In the genomic region with DNA sequence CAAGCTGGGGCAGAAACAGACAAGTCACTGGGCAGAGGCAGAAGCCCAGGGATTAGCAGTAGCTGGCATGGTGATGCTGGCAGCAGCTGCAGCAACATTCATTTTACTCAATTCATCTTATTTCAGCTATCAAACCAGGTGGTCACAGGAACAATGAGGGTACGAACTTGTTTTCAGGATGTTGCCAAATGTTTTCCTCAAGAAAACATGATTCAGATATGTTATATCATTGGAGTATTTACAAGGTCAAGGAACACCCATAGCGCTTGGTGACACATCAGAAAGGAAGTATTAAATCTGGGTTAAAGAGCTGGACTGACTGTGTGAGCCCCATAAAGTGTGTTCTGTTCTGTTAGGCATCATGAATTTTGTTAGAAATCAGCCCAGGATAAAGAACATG, we compare ENCODE assay signal across 21 cellular contexts.
DNase-seq lines count a peak whose midpoint lies in the region; ATAC-seq, FAIRE-seq and TF ChIP-seq lines count a peak whose summit lies in the region.
"Had no signal": no experiment of that assay in that cellular context is flagged by ENCODE, and none has a peak within 500 bp of the region (broad histone marks: within the 10 kb centered on the region; RNA-seq: fewer than 3 reads in every experiment).

No MANE protein-coding gene starts in this region.

- no peaks in the 10 kb centered on the region for H3K27me3 ChIP-seq in adipocyte (replicated peaks; ENCODE audit: control insufficient read depth, insufficient read depth, low read length)
- H3K27me3 ChIP-seq: cardiac muscle cell, transverse colon had no signal

- no peak overlapping the region for H3K27ac ChIP-seq in kidney (ENCODE audit: low read depth in 2 of 2, low read length in 2 of 2)
- H3K27ac ChIP-seq: cardiac muscle cell, transverse colon had no signal

- ATAC-seq in HG02678 (IDR thresholded peaks at IDR 0.05; ENCODE audit: unreplicated experiment), result no peak
- ATAC-seq: K562; stimulated activated memory B cell treated with anti-CD40 and anti-IgM and Interleukin-4, amounts not matched to agents 10 μg/mL and 1 μg/mL and 100 μg/mL, for 72 hours had no signal

- DNase-seq in NCI-H2171 treated with DMSO at 0.1 percent for 48 hours (lab: John Stamatoyannopoulos, UW) (peak; percentile 59), NCI-H2171 (lab: John Stamatoyannopoulos, UW) (no peak), adipocyte (ENCODE audit: low read depth) (peak; percentile 4), fibroblast of pulmonary artery (ENCODE audit: low read depth) (peak; percentile 67), urothelium cell line (ENCODE audit: low spot score) (peak; percentile 8), AML-193 (lab: John Stamatoyannopoulos, UW) (no peak), kidney (no peak)
- DNase-seq: 8988T; activated CD8-positive, alpha-beta memory T cell treated with anti-CD3 and anti-CD28 coated beads, Interleukin-2, amount 50 U/mL, for 48 hours; activated naive CD4-positive, alpha-beta T cell treated with anti-CD3 and anti-CD28 coated beads for 36 hours; CD4-positive, alpha-beta memory T cell; effector CD4-positive, alpha-beta T cell; NCI-H1092 treated with DMSO at 0.1 percent for 48 hours; NCI-H2227 treated with DMSO at 0.1 percent for 48 hours; occipital lobe; T1000; transverse colon had no signal

- H3K4me1 ChIP-seq in adipocyte (ENCODE audit: control insufficient read depth, insufficient read depth, low read length), result peaks cover 7% of the 10 kb centered on the region
- H3K4me1 ChIP-seq in kidney (ENCODE audit: control insufficient read depth in 1 of 2, insufficient read depth in 1 of 2, low read depth in 1 of 2, low read length in 2 of 2), result no peaks in the 10 kb centered on the region
- H3K4me1 ChIP-seq: transverse colon had no signal

- H3K4me3 ChIP-seq in adipocyte (ENCODE audit: low read length) (no peak overlapping the region), fibroblast of pulmonary artery (replicated peaks; ENCODE audit: low read depth, low read length) (no peak overlapping the region), kidney (ENCODE audit: low read length in 2 of 2) (no peak overlapping the region)
- H3K4me3 ChIP-seq: cardiac muscle cell, K562, transverse colon had no signal

- intact Hi-C loops in kidney (cut with DNase I), result no loop called here

- TF ChIP-seq CTCF in fibroblast of pulmonary artery (IDR thresholded peaks at IDR 0.05; ENCODE audit: low read length, missing control alignments) (no peak), kidney (IDR thresholded peaks at IDR 0.05; ENCODE audit: borderline replicate concordance, extremely low read depth, insufficient read depth) (no peak)

- H3K9ac ChIP-seq in adipocyte (ENCODE audit: low read length) (no peak overlapping the region), kidney (ENCODE audit: low read length in 2 of 2) (no peak overlapping the region)

- FAIRE-seq in urothelium cell line (lab: Jason Lieb, UNC), result no peak
- FAIRE-seq in kidney (lab: Jason Lieb, UNC), result no peak
- FAIRE-seq: K562 had no signal

- H3K36me3 ChIP-seq in adipocyte (ENCODE audit: control insufficient read depth, insufficient read depth, low read length, severe bottlenecking) (no peaks in the 10 kb centered on the region), kidney (ENCODE audit: control insufficient read depth in 1 of 2, insufficient read depth in 2 of 2, low read length in 2 of 2) (no peaks in the 10 kb centered on the region)
- H3K36me3 ChIP-seq: cardiac muscle cell, transverse colon had no signal

- H3K9me3 ChIP-seq in adipocyte (ENCODE audit: control insufficient read depth, low read length), result peaks cover 11% of the 10 kb centered on the region
- no peaks in the 10 kb centered on the region for H3K9me3 ChIP-seq in kidney (ENCODE audit: control insufficient read depth in 1 of 2, low read length in 2 of 2)
- H3K9me3 ChIP-seq: transverse colon had no signal

Comparison
In these comparisons a context has a peak if more than half of its experiments do, and no peak if none do; other contexts are left out.
1. DNase-seq: peak in NCI-H2171 treated with DMSO at 0.1 percent for 48 hours (single experiment), adipocyte (single experiment), fibroblast of pulmonary artery (single experiment) and urothelium cell line (single experiment); none in NCI-H2171 (single experiment), AML-193 (0 of 2) and kidney (single experiment).